Comparison of ENCODE assay signal across 16 cellular contexts in the genomic region with DNA sequence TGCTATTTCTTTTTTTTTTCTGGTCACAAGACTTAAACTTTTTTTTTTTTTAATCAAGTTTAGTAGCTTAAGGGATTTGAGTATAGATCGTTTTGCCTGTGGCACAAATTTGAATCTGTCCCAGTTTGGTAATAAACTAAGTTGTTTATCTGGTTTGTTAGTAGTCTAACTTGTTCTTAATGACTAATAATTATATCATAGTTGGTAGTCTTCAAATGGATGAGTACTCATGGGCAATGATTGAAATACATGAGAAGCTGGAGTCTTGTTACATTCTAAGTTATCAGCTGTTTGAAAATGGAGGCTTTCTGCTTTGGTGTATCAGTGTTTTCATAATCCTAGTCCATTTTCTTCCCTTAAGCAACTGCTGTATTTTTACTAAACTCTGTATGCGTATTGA. TPM values are rescaled to one million over a fixed set of nuclear protein-coding genes. Genes with fewer than 3 reads are reported as not detected.
A peak's percentile ranks its signal among the peaks of the same experiment; 100 is the strongest.
DNase-seq lines count a peak whose midpoint lies in the region; TF ChIP-seq lines count a peak whose summit lies in the region.
"Had no signal": no experiment of that assay in that cellular context is flagged by ENCODE, and none has a peak within 500 bp of the region (broad histone marks: within the 10 kb centered on the region; RNA-seq: fewer than 3 reads in every experiment).

No MANE protein-coding gene starts in this region.

- TF ChIP-seq CTCF in epithelial cell of esophagus (IDR thresholded peaks at IDR 0.05; ENCODE audit: insufficient read depth, low read depth, low read length, missing control alignments) (no peak), endothelial cell (IDR thresholded peaks at IDR 0.05; ENCODE audit: unreplicated experiment) (no peak)

- intact Hi-C loops in posterior cingulate gyrus (cut with DNase I), result no loop called here

- no peak overlapping the region for H3K4me2 ChIP-seq in GM23248 (ENCODE audit: unreplicated experiment)

- no peak overlapping the region for H3K4me3 ChIP-seq in GM23248
- H3K4me3 ChIP-seq in epithelial cell of esophagus (ENCODE audit: low read length), result no peak overlapping the region

- 0 out of 2 replicates have a peak, but pooled peaks cover 7% of the 10 kb centered on the region for H3K4me1 ChIP-seq in GM23248 (ENCODE audit: insufficient read depth)

- peaks cover 99% of the 10 kb centered on the region for H3K79me2 ChIP-seq in GM23248 (ENCODE audit: insufficient read depth)

- no peaks in the 10 kb centered on the region for H3K9me2 ChIP-seq in GM23248 (ENCODE audit: insufficient read depth)

- H3K27me3 Mint-ChIP-seq in endothelial cell (ENCODE audit: unreplicated experiment), result peaks cover 1% of the 10 kb centered on the region
- H3K27me3 Mint-ChIP-seq: IgD-negative memory B cell had no signal

- H2AFZ ChIP-seq in GM23248, result no peak overlapping the region

- H3K36me3 ChIP-seq in GM23248 (ENCODE audit: low read depth), result peaks cover 11% of the 10 kb centered on the region

- H3K27ac ChIP-seq in GM23248, result no peak overlapping the region

- H3K27me3 ChIP-seq in GM23248 (replicated peaks; ENCODE audit: insufficient read depth), result no peaks in the 10 kb centered on the region

- peaks cover 10% of the 10 kb centered on the region; the same call in 1 of the 2 replicates for H3F3A ChIP-seq in GM23248 (ENCODE audit: insufficient read depth)

- H4K20me1 ChIP-seq in GM23248 (ENCODE audit: insufficient read depth), result peaks cover 21% of the 10 kb centered on the region

- H3K9me3 Mint-ChIP-seq in endothelial cell (ENCODE audit: unreplicated experiment), result no peaks in the 10 kb centered on the region
- H3K9me3 Mint-ChIP-seq: IgD-negative memory B cell had no signal

- H3K4me3 Mint-ChIP-seq in endothelial cell (ENCODE audit: unreplicated experiment), result no peak overlapping the region
- H3K4me3 Mint-ChIP-seq: IgD-negative memory B cell had no signal

- in situ Hi-C loops in GM23248 (cut with MboI), result no loop called here

- 87 to 88% methylated on average over 2 of the region's 2 CpGs for WGBS in GM23248 (ENCODE audit: low coverage in 1 of 2, low lambda C conversion rate in 2 of 2, missing lambda C conversion rate in 2 of 2), 2 experiments

- DNase-seq in GM23248 (peak; percentile 22), M059J (ENCODE audit: low read depth) (peak; percentile 15), epithelial cell of esophagus (ENCODE audit: low read depth) (peak; percentile 89), renal cortical epithelial cell (ENCODE audit: low read depth) (peak; percentile 21), posterior cingulate gyrus (no peak), endothelial cell (ENCODE audit: low spot score) (no peak), NCI-H82 treated with DMSO at 0.1 percent for 48 hours (lab: John Stamatoyannopoulos, UW; ENCODE audit: unreplicated experiment) (no peak), iPS-NIHi11 (ENCODE audit: low spot score) (no peak)
- DNase-seq: C1 segment of cervical spinal cord, Kasumi-1, NCI-H1417 treated with DMSO at 0.1 percent for 48 hours, NCI-H1930, NCI-H446, NCI-H69, OCI-M1 had no signal

- peaks cover 4% of the 10 kb centered on the region for H3K4me1 Mint-ChIP-seq in endothelial cell (ENCODE audit: unreplicated experiment)

- H3K9me3 ChIP-seq in GM23248 (ENCODE audit: low read depth), result no peaks in the 10 kb centered on the region

- H3K36me3 Mint-ChIP-seq in endothelial cell (ENCODE audit: low read depth, unreplicated experiment), result peaks cover 10% of the 10 kb centered on the region
- H3K36me3 Mint-ChIP-seq: IgD-negative memory B cell had no signal

- H3K9ac ChIP-seq in GM23248, result no peak overlapping the region

- no peak overlapping the region for H3K27ac Mint-ChIP-seq in endothelial cell (ENCODE audit: unreplicated experiment)
- H3K27ac Mint-ChIP-seq: IgD-negative memory B cell had no signal

RNA-seq across cellular contexts. Expression of gene BTAF1, which starts 12.3 kb away (rescaled TPM):
- total RNA-seq in GM23248 (2014; rRNA removed; shearing (Covaris generic)), result 29.2 and 38.4 TPM in 2 replicates
- polyA plus RNA-seq in GM23248 (2016; fragmentation: Nextera tagmentation; extraction: Ambion mirVana), result 14.6 and 17.0 TPM in 2 replicates
- total RNA-seq in M059J (2014; rRNA removed; shearing (Covaris generic)), result 11.2 and 16.6 TPM in 2 replicates
- total RNA-seq in renal cortical epithelial cell (30.6 and 45.7 TPM in 2 replicates), endothelial cell (ENCODE audit: unreplicated experiment) (30.0 TPM)

RNA-seq across cellular contexts. Expression of gene FGFBP3, which starts 26.6 kb away (rescaled TPM):
- total RNA-seq in GM23248 (2014; rRNA removed; shearing (Covaris generic)), result 0.13 and 0.32 TPM in 2 replicates
- 0.61 and 0.72 TPM in 2 replicates for polyA plus RNA-seq in GM23248 (2016; fragmentation: Nextera tagmentation; extraction: Ambion mirVana)
- 0.05 and 0.94 TPM in 2 replicates for total RNA-seq in M059J (2014; rRNA removed; shearing (Covaris generic))
- 0.15 and 0.17 TPM in 2 replicates for total RNA-seq in renal cortical epithelial cell
- 3.1 TPM for total RNA-seq in endothelial cell (ENCODE audit: unreplicated experiment)

Comparison
In these comparisons a context has a peak if more than half of its experiments do, and no peak if none do; other contexts are left out.
1. DNase-seq: peak in GM23248 (single experiment), M059J (single experiment), epithelial cell of esophagus (single experiment) and renal cortical epithelial cell (single experiment); none in posterior cingulate gyrus (0 of 10), endothelial cell (single experiment), NCI-H82 treated with DMSO at 0.1 percent for 48 hours (single experiment) and iPS-NIHi11 (single experiment).